1 cellular context compared by ENCODE assay signal in genomic region chr7:36796850-36797618, GRCh38.
TF ChIP-seq lines count a peak whose summit lies in the region.

No MANE protein-coding gene starts in this region.

TF ChIP-seq in HepG2, 621 proteins besides CTCF, POLR2A, EP300 and RAD21 (continued from another document and continues in another):
- TF ChIP-seq PAXIP1 (CRISPR knock-in tag; conservative IDR thresholded peaks at IDR 0.05), result peak; percentile 79
- peak; percentile 25; the same call in 1 of the 2 replicates for TF ChIP-seq BCL6 (CRISPR knock-in tag; IDR thresholded peaks at IDR 0.05)
- no peak for TF ChIP-seq AGO1 (IDR thresholded peaks at IDR 0.05; ENCODE audit: low read depth, low read length, poor library complexity, severe bottlenecking)
- no peak for TF ChIP-seq MED8 (CRISPR knock-in tag; IDR thresholded peaks at IDR 0.05; ENCODE audit: insufficient replicate concordance)
- TF ChIP-seq MEF2D (CRISPR knock-in tag; IDR thresholded peaks at IDR 0.05), result peak; percentile 58; the same call in 1 of the 2 replicates
- peak; percentile 65; the same call in 1 of the 2 replicates for TF ChIP-seq HNF1B (CRISPR knock-in tag; IDR thresholded peaks at IDR 0.05)
- TF ChIP-seq ZNF512B (CRISPR knock-in tag; IDR thresholded peaks at IDR 0.05; ENCODE audit: borderline replicate concordance), result no peak
- peak; percentile 63; the same call in 1 of the 2 replicates for TF ChIP-seq MIER3 (CRISPR knock-in tag; IDR thresholded peaks at IDR 0.05; ENCODE audit: borderline replicate concordance)
- TF ChIP-seq ZNF883 (CRISPR knock-in tag; IDR thresholded peaks at IDR 0.05; ENCODE audit: not compliant biosample characterization), result no peak
- TF ChIP-seq IRF2 (CRISPR knock-in tag; IDR thresholded peaks at IDR 0.05), result 0 out of 2 replicates have a peak, but pooled peaks have one; percentile 28
- TF ChIP-seq TCF7L2 (IDR thresholded peaks at IDR 0.05; ENCODE audit: low read depth, low read length), result no peak
- TF ChIP-seq ZNF75D (CRISPR knock-in tag; IDR thresholded peaks at IDR 0.05; ENCODE audit: borderline replicate concordance), result no peak
- TF ChIP-seq SOX5 (CRISPR knock-in tag; IDR thresholded peaks at IDR 0.05; ENCODE audit: borderline replicate concordance), result peak; percentile 38; the same call in 1 of the 2 replicates
- no peak for TF ChIP-seq HNRNPLL (IDR thresholded peaks at IDR 0.05; ENCODE audit: low read depth, low read length, poor library complexity, severe bottlenecking)
- no peak for TF ChIP-seq ATF7 (IDR thresholded peaks at IDR 0.05)
- no peak for TF ChIP-seq ATF7 (CRISPR knock-in tag; IDR thresholded peaks at IDR 0.05)
- no peak for TF ChIP-seq CENPT (CRISPR knock-in tag; IDR thresholded peaks at IDR 0.05; ENCODE audit: low read depth)
- peak; percentile 75 for TF ChIP-seq PITX1 (CRISPR knock-in tag; IDR thresholded peaks at IDR 0.05)
- no peak for TF ChIP-seq ZSCAN30 (CRISPR knock-in tag; IDR thresholded peaks at IDR 0.05)
- TF ChIP-seq KLF9 (CRISPR knock-in tag; IDR thresholded peaks at IDR 0.05; ENCODE audit: low read depth), result no peak
- TF ChIP-seq ETV5 (CRISPR knock-in tag; IDR thresholded peaks at IDR 0.05; ENCODE audit: borderline replicate concordance), result no peak
- TF ChIP-seq ZNF850 (CRISPR knock-in tag; conservative IDR thresholded peaks at IDR 0.05), result no peak
- TF ChIP-seq ZSCAN12 (CRISPR knock-in tag; IDR thresholded peaks at IDR 0.05), result no peak
- no peak for TF ChIP-seq ARID3A (IDR thresholded peaks at IDR 0.05; ENCODE audit: low read depth, low read length)
- no peak for TF ChIP-seq SP5 (CRISPR knock-in tag; IDR thresholded peaks at IDR 0.05; ENCODE audit: borderline replicate concordance, low read depth)
- no peak for TF ChIP-seq KDM3A (CRISPR knock-in tag; IDR thresholded peaks at IDR 0.05; ENCODE audit: low read depth)
- peak; percentile 88 for TF ChIP-seq ZMYM3 (CRISPR knock-in tag; IDR thresholded peaks at IDR 0.05)
- TF ChIP-seq NONO (IDR thresholded peaks at IDR 0.05), result no peak
- TF ChIP-seq NONO (CRISPR knock-in tag; conservative IDR thresholded peaks at IDR 0.05), result no peak
- no peak for TF ChIP-seq ZNF749 (CRISPR knock-in tag; IDR thresholded peaks at IDR 0.05; ENCODE audit: borderline replicate concordance)
- TF ChIP-seq ZNF484 (CRISPR knock-in tag; IDR thresholded peaks at IDR 0.05; ENCODE audit: borderline replicate concordance, low read depth), result no peak
- TF ChIP-seq ZNF609 (CRISPR knock-in tag; IDR thresholded peaks at IDR 0.05; ENCODE audit: borderline replicate concordance), result peak; percentile 29; the same call in 1 of the 2 replicates
- peak; percentile 99 for TF ChIP-seq HNF4A (CRISPR knock-in tag; IDR thresholded peaks at IDR 0.05)
- no peak for TF ChIP-seq SOX13 (IDR thresholded peaks at IDR 0.05)
- TF ChIP-seq SOX13 (CRISPR knock-in tag; conservative IDR thresholded peaks at IDR 0.05 in 1 of 2, IDR thresholded peaks at IDR 0.05 in 1 of 2), result peak in 1 of 2 experiments; percentile 64; a peak in 2 of 4 replicates
- TF ChIP-seq CEBPB (IDR thresholded peaks at IDR 0.05; ENCODE audit: borderline replicate concordance, low read depth, low read length), result 0 out of 2 replicates have a peak, but pooled peaks have one; percentile 1
- TF ChIP-seq HNRNPH1 (optimal IDR thresholded peaks at IDR 0.05; ENCODE audit: low read depth, low read length), result no peak
- TF ChIP-seq HDAC2 (CRISPR knock-in tag; IDR thresholded peaks at IDR 0.05), result peak; percentile 61
- TF ChIP-seq ZNF639 (CRISPR knock-in tag; conservative IDR thresholded peaks at IDR 0.05), result no peak
- no peak for TF ChIP-seq FUBP1 (CRISPR knock-in tag; IDR thresholded peaks at IDR 0.05; ENCODE audit: borderline replicate concordance)
